In the genomic region with DNA sequence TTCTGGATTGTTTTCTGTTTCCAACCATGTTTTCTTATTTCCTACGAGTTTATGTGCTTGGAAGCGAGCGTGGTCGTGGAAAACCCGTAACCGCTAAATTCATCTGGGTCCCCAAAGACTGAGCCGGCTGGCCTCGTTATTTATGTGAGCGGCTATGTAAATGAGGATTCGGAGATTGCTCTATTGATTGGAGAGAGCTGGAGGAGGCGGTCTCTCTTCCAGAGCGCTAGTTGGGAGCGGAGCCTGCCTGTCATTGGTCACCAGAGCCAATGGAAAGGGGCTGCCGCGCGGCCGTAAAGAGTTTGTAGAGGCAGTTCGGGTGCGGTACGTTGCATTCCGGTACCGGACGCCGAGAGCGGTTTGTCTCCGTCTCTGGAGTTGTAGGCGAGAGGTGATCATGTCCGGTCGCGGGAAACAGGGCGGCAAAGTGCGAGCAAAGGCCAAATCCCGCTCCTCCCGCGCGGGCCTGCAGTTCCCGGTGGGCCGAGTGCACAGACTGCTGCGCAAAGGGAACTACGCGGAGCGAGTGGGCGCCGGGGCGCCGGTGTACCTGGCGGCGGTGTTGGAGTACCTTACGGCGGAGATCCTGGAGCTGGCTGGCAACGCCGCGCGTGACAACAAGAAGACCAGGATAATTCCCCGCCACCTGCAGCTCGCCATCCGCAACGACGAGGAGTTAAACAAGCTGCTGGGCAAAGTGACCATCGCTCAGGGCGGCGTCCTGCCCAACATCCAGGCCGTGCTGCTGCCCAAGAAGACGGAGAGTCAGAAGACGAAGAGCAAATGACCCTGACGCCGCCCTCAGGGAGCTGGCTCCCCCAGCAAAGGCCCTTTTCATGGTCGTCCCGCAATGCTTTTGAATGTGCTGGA, we compare ENCODE assay signal across 8 cellular contexts. TPM values are rescaled to one million over a fixed set of nuclear protein-coding genes. Genes with fewer than 3 reads are reported as not detected.
DNase-seq lines count a peak whose midpoint lies in the region; ATAC-seq and TF ChIP-seq lines count a peak whose summit lies in the region.

No MANE protein-coding gene starts in this region.

- H3K4me3 ChIP-seq in OCI-LY1 (ENCODE audit: low read depth, low read length, poor library complexity, severe bottlenecking) (peak overlapping the region; percentile 78), esophagus squamous epithelium (peak overlapping the region; percentile 49 to 84 (median 80)), muscle layer of colon (ENCODE audit: low read depth in 1 of 2, low read length in 2 of 2) (peak overlapping the region; percentile 85 to 92)

- H3K27me3 ChIP-seq in OCI-LY1 (ENCODE audit: insufficient read depth, low read length) (no peaks in the 10 kb centered on the region), esophagus squamous epithelium (no peaks in the 10 kb centered on the region), muscle layer of colon (ENCODE audit: control insufficient read depth in 1 of 2, insufficient read depth in 2 of 2, low read length in 2 of 2) (no peaks in the 10 kb centered on the region)

- H3K4me1 ChIP-seq in OCI-LY1 (ENCODE audit: insufficient read depth, low read length, severe bottlenecking) (peaks cover 41% of the 10 kb centered on the region), esophagus squamous epithelium (peaks cover 4 to 52% (median 10%) of the 10 kb centered on the region in 3 donors), muscle layer of colon (ENCODE audit: insufficient read depth, low read length) (peaks cover 21% of the 10 kb centered on the region)

- H3F3A ChIP-seq in OCI-LY1 (ENCODE audit: insufficient read depth, low read length) = no peaks in the 10 kb centered on the region

- 0 out of 2 replicates have a peak, but pooled peaks have one; percentile 10 for TF ChIP-seq CTCF in OCI-LY1 (IDR thresholded peaks at IDR 0.05; ENCODE audit: low read length)
- TF ChIP-seq CTCF in esophagus squamous epithelium (IDR thresholded peaks at IDR 0.05) = no peak

- WGBS in esophagus squamous epithelium, 2 donors = 1 to 5% methylated on average over 24 of the region's 69 CpGs

- H3K36me3 Mint-ChIP-seq in activated T-cell treated with anti-CD3 and anti-CD28 coated beads, Interleukin-2, amount 50 U/mL, for 72 hours (ENCODE audit: insufficient read depth in 2 of 2) = peaks cover 15 to 21% of the 10 kb centered on the region in 2 donors

- no peaks in the 10 kb centered on the region for H3K9me2 ChIP-seq in OCI-LY1 (ENCODE audit: low read depth, low read length)

- TF ChIP-seq POLR2A in esophagus squamous epithelium (IDR thresholded peaks at IDR 0.05) = peak in 3 of 4 donors; percentile 96 to 99 (median 99)

- peak; percentile 92 to 95 for DNase-seq in activated T-cell treated with anti-CD3 and anti-CD28 coated beads, Interleukin-2, amount 50 U/mL, for 72 hours
- DNase-seq in esophagus squamous epithelium (lab: John Stamatoyannopoulos, UW) (peak; percentile 81), NCI-H1694 (lab: John Stamatoyannopoulos, UW) (no peak)
- DNase-seq in stimulated activated CD8-positive, alpha-beta memory T cell treated with anti-CD3 and anti-CD28 coated beads, Interleukin-4, amount 100 ng/mL, for 48 hours = peak; percentile 89

- no peaks in the 10 kb centered on the region for H3K9me3 ChIP-seq in OCI-LY1 (ENCODE audit: low read length)
- H3K9me3 ChIP-seq in esophagus squamous epithelium = no peaks in the 10 kb centered on the region
- no peaks in the 10 kb centered on the region for H3K9me3 ChIP-seq in muscle layer of colon (ENCODE audit: low read length)

- no peaks in the 10 kb centered on the region for H3K27me3 Mint-ChIP-seq in activated T-cell treated with anti-CD3 and anti-CD28 coated beads, Interleukin-2, amount 50 U/mL, for 72 hours (ENCODE audit: low read depth)

- peak overlapping the region; percentile 99 for H3K4me3 Mint-ChIP-seq in activated T-cell treated with anti-CD3 and anti-CD28 coated beads, Interleukin-2, amount 50 U/mL, for 72 hours

- H3K9ac ChIP-seq in OCI-LY1 (ENCODE audit: low read length) = peak overlapping the region; percentile 87
- H3K9ac ChIP-seq in muscle layer of colon (ENCODE audit: low read length) = peak overlapping the region; percentile 86

- H3K36me3 ChIP-seq in OCI-LY1 (ENCODE audit: insufficient read depth, low read length) (no peaks in the 10 kb centered on the region), esophagus squamous epithelium (no peaks in the 10 kb centered on the region), muscle layer of colon (ENCODE audit: insufficient read depth, low read length) (no peaks in the 10 kb centered on the region)

- intact Hi-C loops in esophagus squamous epithelium (cut with DNase I) = no loop called here

- no peaks in the 10 kb centered on the region for H3K79me2 ChIP-seq in OCI-LY1 (ENCODE audit: insufficient read depth, low read length)

- ATAC-seq in GM18858 (IDR thresholded peaks at IDR 0.05; ENCODE audit: unreplicated experiment) = peak; percentile 49
- peak; percentile 64 for ATAC-seq in HG03045 (IDR thresholded peaks at IDR 0.05; ENCODE audit: unreplicated experiment)
- ATAC-seq in activated T-cell treated with anti-CD3 and anti-CD28 coated beads, Interleukin-2, amount 50 U/mL, for 72 hours (replicated peaks in 1 of 2) = peak; percentile 72 to 73

- H2AFZ ChIP-seq in OCI-LY1 (ENCODE audit: low read length) = no peak overlapping the region

- H3K9me3 Mint-ChIP-seq in activated T-cell treated with anti-CD3 and anti-CD28 coated beads, Interleukin-2, amount 50 U/mL, for 72 hours = no peaks in the 10 kb centered on the region

- H4K20me1 ChIP-seq in OCI-LY1 (ENCODE audit: insufficient read depth, low read length) = no peaks in the 10 kb centered on the region

- H3K4me1 Mint-ChIP-seq in activated T-cell treated with anti-CD3 and anti-CD28 coated beads, Interleukin-2, amount 50 U/mL, for 72 hours (ENCODE audit: low read depth) = peaks cover 49% of the 10 kb centered on the region

- peak overlapping the region; percentile 93 for H3K4me2 ChIP-seq in OCI-LY1 (ENCODE audit: low read length)

- H3K27ac Mint-ChIP-seq in activated T-cell treated with anti-CD3 and anti-CD28 coated beads, Interleukin-2, amount 50 U/mL, for 72 hours = peak overlapping the region; percentile 97

- H3K27ac ChIP-seq in OCI-LY1 (ENCODE audit: low read depth, low read length, poor library complexity, severe bottlenecking) (peak overlapping the region; percentile 85), esophagus squamous epithelium (peak overlapping the region; percentile 93 to 99 (median 98)), muscle layer of colon (ENCODE audit: low read depth, low read length) (peak overlapping the region; percentile 93)

RNA-seq across cellular contexts. Expression of a gene that starts 29.0 kb away (rescaled TPM):
- total RNA-seq in activated T-cell treated with anti-CD3 and anti-CD28 coated beads, Interleukin-2, amount 50 U/mL, for 72 hours = 100 to 1,000 TPM; 104 to 111 TPM
- 10 to 100 TPM; 16.0 to 21.4 (median 18.2) TPM for total RNA-seq in esophagus squamous epithelium

RNA-seq across cellular contexts. Expression of a gene that starts 29.2 kb away (rescaled TPM):
- total RNA-seq in activated T-cell treated with anti-CD3 and anti-CD28 coated beads, Interleukin-2, amount 50 U/mL, for 72 hours = 1 to 10 TPM; 2.4 to 5.1 TPM
- 1 to 10 TPM in 1 of 4 donors, under 1 TPM in 3; 0.15 to 2.6 (median 0.65) TPM for total RNA-seq in esophagus squamous epithelium

RNA-seq across cellular contexts. Expression of a gene that starts 39.7 kb away (rescaled TPM):
- not detected for total RNA-seq in activated T-cell treated with anti-CD3 and anti-CD28 coated beads, Interleukin-2, amount 50 U/mL, for 72 hours
- under 1 TPM in 1 of 4 donors, not detected in 3; 0.50 TPM for total RNA-seq in esophagus squamous epithelium

Comparison
In these comparisons a context has a peak if more than half of its experiments do, and no peak if none do; other contexts are left out.
1. RNA of a gene that starts 29.0 kb away (total RNA-seq): 104 to 111 TPM in activated T-cell treated with anti-CD3 and anti-CD28 coated beads, Interleukin-2, amount 50 U/mL, for 72 hours; 16.0 to 21.4 TPM in esophagus squamous epithelium; every median in the first group is over 4 times any median in the second.
2. Peak in every context shown above with its lines, with median percentiles within 50 percentile points of each other: ATAC-seq, H3K27ac ChIP-seq and H3K4me3 ChIP-seq.